Comparison of ENCODE assay signal across 1 cellular context in the genomic region with DNA sequence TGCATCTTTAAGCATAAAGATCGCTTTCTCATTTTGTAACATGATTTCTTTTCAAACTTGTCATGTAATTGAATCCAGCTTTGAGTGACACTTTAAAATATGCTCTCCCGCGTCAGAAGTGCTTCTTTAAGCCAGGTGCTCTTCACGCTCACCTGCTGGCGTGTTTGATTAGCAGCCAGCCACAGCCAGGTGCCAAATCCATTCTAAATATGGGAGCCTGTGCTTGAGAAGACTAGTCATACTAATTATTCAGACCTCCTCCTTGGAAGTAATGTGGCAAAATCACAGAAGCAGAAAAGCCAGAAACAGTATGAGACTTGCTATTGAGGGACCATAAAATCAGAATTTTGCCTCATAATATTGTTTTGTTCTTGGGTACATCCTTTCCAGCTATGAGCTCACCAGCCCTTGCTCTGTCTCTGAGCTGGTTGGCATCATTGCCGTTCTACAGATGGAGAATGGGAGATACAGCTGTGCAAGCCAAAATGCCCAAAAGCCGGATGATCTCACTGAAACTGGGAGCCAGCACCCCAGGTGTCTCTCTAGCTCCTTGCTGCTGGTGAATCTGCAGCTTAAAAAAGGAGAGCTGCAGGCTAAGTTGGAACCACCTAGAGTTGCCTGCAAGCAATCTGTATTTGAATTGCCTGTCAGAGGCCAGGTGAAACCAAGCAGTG.
TF ChIP-seq lines count a peak whose summit lies in the region.

No MANE protein-coding gene starts in this region.

TF ChIP-seq in WTC11, 78 proteins besides CTCF, POLR2A, EP300 and RAD21 (continued from another document):
- TF ChIP-seq, protein P1, sequence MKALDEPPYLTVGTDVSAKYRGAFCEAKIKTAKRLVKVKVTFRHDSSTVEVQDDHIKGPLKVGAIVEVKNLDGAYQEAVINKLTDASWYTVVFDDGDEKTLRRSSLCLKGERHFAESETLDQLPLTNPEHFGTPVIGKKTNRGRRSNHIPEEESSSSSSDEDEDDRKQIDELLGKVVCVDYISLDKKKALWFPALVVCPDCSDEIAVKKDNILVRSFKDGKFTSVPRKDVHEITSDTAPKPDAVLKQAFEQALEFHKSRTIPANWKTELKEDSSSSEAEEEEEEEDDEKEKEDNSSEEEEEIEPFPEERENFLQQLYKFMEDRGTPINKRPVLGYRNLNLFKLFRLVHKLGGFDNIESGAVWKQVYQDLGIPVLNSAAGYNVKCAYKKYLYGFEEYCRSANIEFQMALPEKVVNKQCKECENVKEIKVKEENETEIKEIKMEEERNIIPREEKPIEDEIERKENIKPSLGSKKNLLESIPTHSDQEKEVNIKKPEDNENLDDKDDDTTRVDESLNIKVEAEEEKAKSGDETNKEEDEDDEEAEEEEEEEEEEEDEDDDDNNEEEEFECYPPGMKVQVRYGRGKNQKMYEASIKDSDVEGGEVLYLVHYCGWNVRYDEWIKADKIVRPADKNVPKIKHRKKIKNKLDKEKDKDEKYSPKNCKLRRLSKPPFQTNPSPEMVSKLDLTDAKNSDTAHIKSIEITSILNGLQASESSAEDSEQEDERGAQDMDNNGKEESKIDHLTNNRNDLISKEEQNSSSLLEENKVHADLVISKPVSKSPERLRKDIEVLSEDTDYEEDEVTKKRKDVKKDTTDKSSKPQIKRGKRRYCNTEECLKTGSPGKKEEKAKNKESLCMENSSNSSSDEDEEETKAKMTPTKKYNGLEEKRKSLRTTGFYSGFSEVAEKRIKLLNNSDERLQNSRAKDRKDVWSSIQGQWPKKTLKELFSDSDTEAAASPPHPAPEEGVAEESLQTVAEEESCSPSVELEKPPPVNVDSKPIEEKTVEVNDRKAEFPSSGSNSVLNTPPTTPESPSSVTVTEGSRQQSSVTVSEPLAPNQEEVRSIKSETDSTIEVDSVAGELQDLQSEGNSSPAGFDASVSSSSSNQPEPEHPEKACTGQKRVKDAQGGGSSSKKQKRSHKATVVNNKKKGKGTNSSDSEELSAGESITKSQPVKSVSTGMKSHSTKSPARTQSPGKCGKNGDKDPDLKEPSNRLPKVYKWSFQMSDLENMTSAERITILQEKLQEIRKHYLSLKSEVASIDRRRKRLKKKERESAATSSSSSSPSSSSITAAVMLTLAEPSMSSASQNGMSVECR (CRISPR knock-in tag; IDR thresholded peaks at IDR 0.05; ENCODE audit: borderline replicate concordance) = no peak
- TF ChIP-seq ATF2 (CRISPR knock-in tag; IDR thresholded peaks at IDR 0.05; ENCODE audit: borderline replicate concordance, low read depth) = no peak
- no peak for TF ChIP-seq ESRRA (CRISPR knock-in tag; IDR thresholded peaks at IDR 0.05; ENCODE audit: borderline replicate concordance)
